ENCODE assay signal across 8 cellular contexts in the genomic region with DNA sequence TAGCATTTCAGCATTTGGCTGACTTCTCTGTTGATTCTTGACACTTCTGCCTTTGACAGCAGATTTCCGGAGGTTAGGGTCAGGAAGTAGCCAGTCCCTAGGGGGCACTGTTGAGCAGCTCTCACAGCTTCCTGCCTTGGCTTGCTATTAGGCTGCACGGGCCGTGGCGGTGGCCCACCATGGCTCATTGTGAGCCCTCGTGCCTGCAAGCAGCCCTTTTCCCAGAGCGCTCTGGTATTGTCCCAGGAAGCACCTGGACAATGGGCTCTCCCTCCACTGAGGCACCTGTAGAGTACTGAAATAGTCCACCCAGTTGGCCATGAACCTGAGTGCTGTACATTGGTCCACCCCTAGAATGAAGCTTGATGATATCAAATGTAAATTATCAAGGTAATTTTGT.
DNase-seq lines count a peak whose midpoint lies in the region; ATAC-seq and TF ChIP-seq lines count a peak whose summit lies in the region.

No MANE protein-coding gene starts in this region.

- H3K27ac Mint-ChIP-seq in activated T-helper 2 cell treated with anti-CD3 and anti-CD28 coated beads, Interferon-gamma antibody, Interleukin-2, Interleukin-4, amounts not matched to agents 10 μg/mL and 5 μg/mL and 100 μg/mL, durations not matched to agents 14 hours and 24 hours and 36 hours, result no peak overlapping the region

- intact Hi-C loops in Right ventricle myocardium superior (cut with DNase I) (loop anchor here (10.0 kb wide), 1 partner anchor 119 kb away; the partner anchor contains the start of gene PPP6R3), cardiac septum (cut with DNase I) (loop anchor here (5.0 kb wide), 1 partner anchor 122 kb away; the partner anchor contains the start of gene PPP6R3), left cardiac atrium (cut with DNase I) (loop anchor here (10.0 kb wide), 1 partner anchor 119 kb away; the partner anchor contains the start of gene PPP6R3 (in 2 of the 2))
- intact Hi-C loops in activated T-helper 2 cell treated with anti-CD3 and anti-CD28 coated beads, Interferon-gamma antibody, Interleukin-2, Interleukin-4, amounts not matched to agents 10 μg/mL and 5 μg/mL and 100 μg/mL, durations not matched to agents 14 hours and 24 hours and 36 hours (cut with micrococcal nuclease), result no loop called here

- no peaks in the 10 kb centered on the region for H3K27me3 Mint-ChIP-seq in activated T-helper 2 cell treated with anti-CD3 and anti-CD28 coated beads, Interferon-gamma antibody, Interleukin-2, Interleukin-4, amounts not matched to agents 10 μg/mL and 5 μg/mL and 100 μg/mL, durations not matched to agents 14 hours and 24 hours and 36 hours (ENCODE audit: low read depth)

- H3K4me1 Mint-ChIP-seq in activated T-helper 2 cell treated with anti-CD3 and anti-CD28 coated beads, Interferon-gamma antibody, Interleukin-2, Interleukin-4, amounts not matched to agents 10 μg/mL and 5 μg/mL and 100 μg/mL, durations not matched to agents 14 hours and 24 hours and 36 hours (ENCODE audit: low read depth), result peaks cover 15% of the 10 kb centered on the region

- H3K9me3 Mint-ChIP-seq in activated T-helper 2 cell treated with anti-CD3 and anti-CD28 coated beads, Interferon-gamma antibody, Interleukin-2, Interleukin-4, amounts not matched to agents 10 μg/mL and 5 μg/mL and 100 μg/mL, durations not matched to agents 14 hours and 24 hours and 36 hours, result no peaks in the 10 kb centered on the region

- no peak overlapping the region for H3K4me3 Mint-ChIP-seq in activated T-helper 2 cell treated with anti-CD3 and anti-CD28 coated beads, Interferon-gamma antibody, Interleukin-2, Interleukin-4, amounts not matched to agents 10 μg/mL and 5 μg/mL and 100 μg/mL, durations not matched to agents 14 hours and 24 hours and 36 hours (ENCODE audit: low read depth)

- no peak for ATAC-seq in Right ventricle myocardium superior (ENCODE audit: poor library complexity)
- peak in 1 of 2 donors; percentile 19 for ATAC-seq in left cardiac atrium
- ATAC-seq in HG02870 (IDR thresholded peaks at IDR 0.05; ENCODE audit: unreplicated experiment), result no peak
- no peak for ATAC-seq in HG02852 (IDR thresholded peaks at IDR 0.05; ENCODE audit: unreplicated experiment)

- DNase-seq in Right ventricle myocardium superior, result peak; percentile 47
- no peak for DNase-seq in cardiac septum (ENCODE audit: low spot score)
- peak; percentile 36 for DNase-seq in activated T-helper 2 cell treated with anti-CD3 and anti-CD28 coated beads, Interferon-gamma antibody, Interleukin-2, Interleukin-4, amounts not matched to agents 10 μg/mL and 5 μg/mL and 100 μg/mL, durations not matched to agents 14 hours and 24 hours and 36 hours (ENCODE audit: low spot score)
- DNase-seq in left cardiac atrium, result peak; percentile 54
- peak; percentile 23 to 64 (median 55) for DNase-seq in stimulated activated CD4-positive, alpha-beta T cell treated with anti-CD3 and anti-CD28 coated beads, Interleukin-12 subunit alpha, Interleukin-12 subunit beta, amount 100 ng/mL, for 48 hours (ENCODE audit: low read depth in 2 of 3, low spot score in 1 of 3)

- peaks cover 63% of the 10 kb centered on the region for H3K36me3 Mint-ChIP-seq in activated T-helper 2 cell treated with anti-CD3 and anti-CD28 coated beads, Interferon-gamma antibody, Interleukin-2, Interleukin-4, amounts not matched to agents 10 μg/mL and 5 μg/mL and 100 μg/mL, durations not matched to agents 14 hours and 24 hours and 36 hours (ENCODE audit: low read depth)

TF ChIP-seq in PFSK-1, 5 proteins besides CTCF, POLR2A, EP300 and RAD21:
- TF ChIP-seq, protein P1, sequence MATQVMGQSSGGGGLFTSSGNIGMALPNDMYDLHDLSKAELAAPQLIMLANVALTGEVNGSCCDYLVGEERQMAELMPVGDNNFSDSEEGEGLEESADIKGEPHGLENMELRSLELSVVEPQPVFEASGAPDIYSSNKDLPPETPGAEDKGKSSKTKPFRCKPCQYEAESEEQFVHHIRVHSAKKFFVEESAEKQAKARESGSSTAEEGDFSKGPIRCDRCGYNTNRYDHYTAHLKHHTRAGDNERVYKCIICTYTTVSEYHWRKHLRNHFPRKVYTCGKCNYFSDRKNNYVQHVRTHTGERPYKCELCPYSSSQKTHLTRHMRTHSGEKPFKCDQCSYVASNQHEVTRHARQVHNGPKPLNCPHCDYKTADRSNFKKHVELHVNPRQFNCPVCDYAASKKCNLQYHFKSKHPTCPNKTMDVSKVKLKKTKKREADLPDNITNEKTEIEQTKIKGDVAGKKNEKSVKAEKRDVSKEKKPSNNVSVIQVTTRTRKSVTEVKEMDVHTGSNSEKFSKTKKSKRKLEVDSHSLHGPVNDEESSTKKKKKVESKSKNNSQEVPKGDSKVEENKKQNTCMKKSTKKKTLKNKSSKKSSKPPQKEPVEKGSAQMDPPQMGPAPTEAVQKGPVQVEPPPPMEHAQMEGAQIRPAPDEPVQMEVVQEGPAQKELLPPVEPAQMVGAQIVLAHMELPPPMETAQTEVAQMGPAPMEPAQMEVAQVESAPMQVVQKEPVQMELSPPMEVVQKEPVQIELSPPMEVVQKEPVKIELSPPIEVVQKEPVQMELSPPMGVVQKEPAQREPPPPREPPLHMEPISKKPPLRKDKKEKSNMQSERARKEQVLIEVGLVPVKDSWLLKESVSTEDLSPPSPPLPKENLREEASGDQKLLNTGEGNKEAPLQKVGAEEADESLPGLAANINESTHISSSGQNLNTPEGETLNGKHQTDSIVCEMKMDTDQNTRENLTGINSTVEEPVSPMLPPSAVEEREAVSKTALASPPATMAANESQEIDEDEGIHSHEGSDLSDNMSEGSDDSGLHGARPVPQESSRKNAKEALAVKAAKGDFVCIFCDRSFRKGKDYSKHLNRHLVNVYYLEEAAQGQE (IDR thresholded peaks at IDR 0.05; ENCODE audit: insufficient read depth in 1 of 2, low read depth in 2 of 2, low read length in 2 of 2), result no peak
- TF ChIP-seq TAF1 (IDR thresholded peaks at IDR 0.05; ENCODE audit: borderline replicate concordance, insufficient read depth, low read length) (no peak), FOXP2 (optimal IDR thresholded peaks at IDR 0.05; ENCODE audit: borderline replicate concordance, extremely low read depth, extremely low read length, insufficient read depth) (peak; percentile 33), SIN3A (IDR thresholded peaks at IDR 0.05; ENCODE audit: borderline replicate concordance, insufficient read depth, low read length) (no peak), POLR2AphosphoS5 (IDR thresholded peaks at IDR 0.05; ENCODE audit: low read depth, low read length) (no peak)
